27 cellular contexts compared by ENCODE assay signal in genomic region chr6:168892031-168892430, GRCh38.
"Had no signal": no experiment of that assay in that cellular context is flagged by ENCODE, and none has a peak within 500 bp of the region (broad histone marks: within the 10 kb centered on the region; RNA-seq: fewer than 3 reads in every experiment).

No MANE protein-coding gene starts in this region.

- H3K4me1 ChIP-seq: breast epithelium, upper lobe of right lung had no signal

- H3K4me3 ChIP-seq: breast epithelium, gastrocnemius medialis, ovary, skin epidermis, stomach, thyroid gland, upper lobe of right lung had no signal

- H3K4me3 Mint-ChIP-seq: activated CD4-positive, alpha-beta memory T cell treated with anti-CD3 and anti-CD28 coated beads for 36 hours; activated CD4-positive, alpha-beta T cell treated with anti-CD3 and anti-CD28 coated beads, Interleukin-2, amount 10 ng/mL, durations not matched to agents 24 days and 14 days; activated naive CD4-positive, alpha-beta T cell treated with anti-CD3 and anti-CD28 coated beads, Interleukin-2, amount 50 U/mL, for 24 hours; activated T-helper 1 cell treated with anti-CD3 and anti-CD28 coated beads, Interleukin-12 subunit alpha, Interleukin-12 subunit beta, Interleukin-2, Interleukin-4 antibody, amounts not matched to agents 30 ng/mL and 10 ng/mL and 1 ng/mL, durations not matched to agents 14 hours and 24 hours and 36 hours; mesothelial cell of epicardium; nephron progenitor cell; stimulated activated memory B cell treated with anti-CD40 and anti-IgM and Interleukin-4, amounts not matched to agents 10 μg/mL and 1 μg/mL and 100 μg/mL, for 72 hours; T-helper 1 cell treated with Interleukin-12 subunit alpha and Interleukin-12 subunit beta and Interleukin-4 antibody, amounts not matched to agents 30 μg/mL and 1 μg/mL, for 36 hours had no signal

- H3K36me3 ChIP-seq: breast epithelium, gastrocnemius medialis, ovary, stomach, thyroid gland, upper lobe of right lung had no signal

- H3K36me3 Mint-ChIP-seq: activated CD4-positive, alpha-beta memory T cell treated with anti-CD3 and anti-CD28 coated beads for 36 hours; activated naive CD4-positive, alpha-beta T cell treated with anti-CD3 and anti-CD28 coated beads, Interleukin-2, amount 50 U/mL, for 24 hours; mesothelial cell of epicardium; naive B cell; stimulated activated memory B cell treated with anti-CD40 and anti-IgM and Interleukin-4, amounts not matched to agents 10 μg/mL and 1 μg/mL and 100 μg/mL, for 72 hours had no signal

- H3K9me3 ChIP-seq: breast epithelium, gastrocnemius medialis, ovary, stomach, thyroid gland, upper lobe of right lung had no signal

- H3K27me3 ChIP-seq: breast epithelium, gastrocnemius medialis, ovary, stomach, thyroid gland had no signal

- H3K9me3 Mint-ChIP-seq: activated CD4-positive, alpha-beta memory T cell treated with anti-CD3 and anti-CD28 coated beads for 36 hours; activated CD4-positive, alpha-beta T cell treated with anti-CD3 and anti-CD28 coated beads, Interleukin-2, amount 10 ng/mL, durations not matched to agents 24 days and 14 days; activated naive CD4-positive, alpha-beta T cell treated with anti-CD3 and anti-CD28 coated beads, Interleukin-2, amount 50 U/mL, for 24 hours; activated T-helper 1 cell treated with anti-CD3 and anti-CD28 coated beads, Interleukin-12 subunit alpha, Interleukin-12 subunit beta, Interleukin-2, Interleukin-4 antibody, amounts not matched to agents 30 ng/mL and 10 ng/mL and 1 ng/mL, durations not matched to agents 14 hours and 24 hours and 36 hours; stimulated activated memory B cell treated with anti-CD40 and anti-IgM and Interleukin-4, amounts not matched to agents 10 μg/mL and 1 μg/mL and 100 μg/mL, for 72 hours; T-helper 1 cell treated with Interleukin-12 subunit alpha and Interleukin-12 subunit beta and Interleukin-4 antibody, amounts not matched to agents 30 μg/mL and 1 μg/mL, for 36 hours had no signal

- H3K27ac Mint-ChIP-seq: activated CD4-positive, alpha-beta memory T cell treated with anti-CD3 and anti-CD28 coated beads for 36 hours; activated CD4-positive, alpha-beta T cell treated with anti-CD3 and anti-CD28 coated beads, Interleukin-2, amount 10 ng/mL, durations not matched to agents 24 days and 14 days; activated naive CD4-positive, alpha-beta T cell treated with anti-CD3 and anti-CD28 coated beads, Interleukin-2, amount 50 U/mL, for 24 hours; activated T-helper 1 cell treated with anti-CD3 and anti-CD28 coated beads, Interleukin-12 subunit alpha, Interleukin-12 subunit beta, Interleukin-2, Interleukin-4 antibody, amounts not matched to agents 30 ng/mL and 10 ng/mL and 1 ng/mL, durations not matched to agents 14 hours and 24 hours and 36 hours; mesothelial cell of epicardium; naive B cell; nephron progenitor cell; progenitor cell of endocrine pancreas; stimulated activated memory B cell treated with anti-CD40 and anti-IgM and Interleukin-4, amounts not matched to agents 10 μg/mL and 1 μg/mL and 100 μg/mL, for 72 hours; T-helper 1 cell treated with Interleukin-12 subunit alpha and Interleukin-12 subunit beta and Interleukin-4 antibody, amounts not matched to agents 30 μg/mL and 1 μg/mL, for 36 hours had no signal

- DNase-seq: activated CD4-positive, alpha-beta memory T cell treated with anti-CD3 and anti-CD28 coated beads for 36 hours; activated CD4-positive, alpha-beta T cell treated with anti-CD3 and anti-CD28 coated beads, Interleukin-2, amount 10 ng/mL, durations not matched to agents 24 days and 14 days; activated CD8-positive, alpha-beta memory T cell treated with anti-CD3 and anti-CD28 coated beads, Interleukin-2, amount 50 U/mL, for 4 hours; activated T-cell treated with anti-CD3 and anti-CD28 coated beads, Interleukin-2, amount 50 U/mL, for 1 hour; effector CD8-positive, alpha-beta T cell; gastrocnemius medialis; hippocampal formation; left colon; mammary epithelial cell; naive B cell; nephron progenitor cell; ovary; stimulated activated CD4-positive, alpha-beta T cell treated with anti-CD3 and anti-CD28 coated beads, Interleukin-4, amount 100 ng/mL, for 4 hours; stimulated activated CD8-positive, alpha-beta memory T cell treated with anti-CD3 and anti-CD28 coated beads, Interleukin-4, amount 100 ng/mL, for 48 hours; stomach; T-helper 9 cell; thyroid gland; upper lobe of right lung had no signal

- H3K27me3 Mint-ChIP-seq: activated CD4-positive, alpha-beta memory T cell treated with anti-CD3 and anti-CD28 coated beads for 36 hours; activated CD4-positive, alpha-beta T cell treated with anti-CD3 and anti-CD28 coated beads, Interleukin-2, amount 10 ng/mL, durations not matched to agents 24 days and 14 days; activated naive CD4-positive, alpha-beta T cell treated with anti-CD3 and anti-CD28 coated beads, Interleukin-2, amount 50 U/mL, for 24 hours; stimulated activated memory B cell treated with anti-CD40 and anti-IgM and Interleukin-4, amounts not matched to agents 10 μg/mL and 1 μg/mL and 100 μg/mL, for 72 hours had no signal

- H3K27ac ChIP-seq: breast epithelium, gastrocnemius medialis, ovary, skin epidermis, stomach, thyroid gland, upper lobe of right lung, VCaP had no signal
